ENCODE assay signal across 1 cellular context in genomic region chr12:122977655-122978392, GRCh38.
TF ChIP-seq lines count a peak whose summit lies in the region.

No MANE protein-coding gene starts in this region.

TF ChIP-seq in HepG2, 621 proteins besides CTCF, POLR2A, EP300 and RAD21:
- TF ChIP-seq ZNF263 (CRISPR knock-in tag; IDR thresholded peaks at IDR 0.05) (peak; percentile 43; the same call in 1 of the 2 replicates), CHCHD3 (CRISPR knock-in tag; IDR thresholded peaks at IDR 0.05) (no peak), ZNF768 (CRISPR knock-in tag; IDR thresholded peaks at IDR 0.05) (peak; percentile 88), RORA (CRISPR knock-in tag; IDR thresholded peaks at IDR 0.05) (no peak), GFI1 (CRISPR knock-in tag; IDR thresholded peaks at IDR 0.05; ENCODE audit: borderline replicate concordance) (no peak), PLSCR1 (CRISPR knock-in tag; IDR thresholded peaks at IDR 0.05; ENCODE audit: borderline replicate concordance) (no peak), ZNF18 (CRISPR knock-in tag; IDR thresholded peaks at IDR 0.05; ENCODE audit: insufficient replicate concordance) (no peak), ZNF180 (CRISPR knock-in tag; IDR thresholded peaks at IDR 0.05; ENCODE audit: borderline replicate concordance, low read depth) (no peak), MAFF (IDR thresholded peaks at IDR 0.05; ENCODE audit: low read depth, low read length) (no peak), ZNF747 (CRISPR knock-in tag; IDR thresholded peaks at IDR 0.05; ENCODE audit: borderline replicate concordance) (no peak)
